ENCODE assay signal across 25 cellular contexts in the genomic region with DNA sequence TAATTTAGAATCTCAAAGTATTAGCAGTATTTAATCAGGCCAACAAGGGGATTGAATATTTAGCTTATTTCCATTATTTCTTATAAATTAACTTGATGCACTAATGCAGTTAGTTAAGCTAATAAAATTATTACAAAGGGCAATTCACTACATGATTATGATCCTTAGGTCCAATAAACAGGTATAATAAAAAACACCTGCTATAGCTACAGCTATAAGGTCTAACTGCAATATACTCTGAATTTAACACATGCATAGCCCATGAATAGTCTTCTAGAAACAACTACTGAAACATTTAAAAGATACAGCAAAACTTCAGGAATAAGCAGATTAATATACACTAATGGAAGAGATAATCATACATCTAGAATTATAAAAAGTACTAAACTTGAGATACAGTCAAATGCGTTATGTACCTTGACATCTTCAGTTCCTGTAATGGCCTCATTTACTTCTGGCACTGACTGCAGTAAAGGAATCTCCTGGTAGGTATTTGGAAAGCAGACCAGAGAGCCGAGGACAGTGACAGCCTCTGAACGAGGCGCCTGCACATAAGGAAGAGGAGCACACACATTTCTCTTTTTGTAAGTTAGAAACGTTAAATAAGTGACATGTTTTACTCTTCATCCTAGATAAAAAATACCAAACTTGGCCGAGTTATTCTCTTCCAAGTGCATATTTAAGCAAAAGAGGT.
"Had no signal": no experiment of that assay in that cellular context is flagged by ENCODE, and none has a peak within 500 bp of the region (broad histone marks: within the 10 kb centered on the region; RNA-seq: fewer than 3 reads in every experiment).

No MANE protein-coding gene starts in this region.

- H3K9me3 ChIP-seq: ascending aorta, breast epithelium, colonic mucosa, esophagus squamous epithelium, gastroesophageal sphincter had no signal

- ATAC-seq: activated CD4-positive, alpha-beta T cell treated with anti-CD3 and anti-CD28 coated beads for 36 hours; activated naive CD4-positive, alpha-beta T cell treated with anti-CD3 and anti-CD28 coated beads, Interleukin-2, amount 50 U/mL, for 72 hours; activated T-cell treated with anti-CD3 and anti-CD28 coated beads, Interleukin-2, amount 50 U/mL, for 72 hours; gastroesophageal sphincter had no signal

- H3K4me1 ChIP-seq: ascending aorta, breast epithelium, esophagus squamous epithelium, gastroesophageal sphincter had no signal

- DNase-seq: activated CD4-positive, alpha-beta memory T cell treated with anti-CD3 and anti-CD28 coated beads, Interleukin-2, amount 10 ng/mL, durations not matched to agents 7 days and 5 days; activated CD4-positive, alpha-beta T cell treated with anti-CD3 and anti-CD28 coated beads for 36 hours; activated CD4-positive, alpha-beta T cell treated with anti-CD3 and anti-CD28 coated beads, Interleukin-2, amount 10 ng/mL, durations not matched to agents 7 days and 5 days; activated CD4-positive, alpha-beta T cell treated with anti-CD3 and anti-CD28 coated beads, Interleukin-2, amount 50 U/mL, for 4 hours; activated CD4-positive, CD25-positive, alpha-beta regulatory T cell; activated CD4-positive, CD25-positive, alpha-beta regulatory T cell treated with anti-CD3 and anti-CD28 coated beads, Interleukin-2, amount 50 U/mL, for 72 hours; activated CD8-positive, alpha-beta memory T cell treated with anti-CD3 and anti-CD28 coated beads, Interleukin-2, amount 50 U/mL, for 48 hours; activated gamma-delta T cell; activated naive CD4-positive, alpha-beta T cell; activated naive CD4-positive, alpha-beta T cell treated with anti-CD3 and anti-CD28 coated beads, Interleukin-2, amount 10 ng/mL, durations not matched to agents 7 days and 5 days; activated naive CD8-positive, alpha-beta T cell treated with anti-CD3 and anti-CD28 coated beads, Interleukin-2, amount 10 ng/mL, durations not matched to agents 7 days and 5 days; activated T-cell treated with anti-CD3 and anti-CD28 coated beads for 4 hours; activated T-cell treated with anti-CD3 and anti-CD28 coated beads, Interleukin-2, amount 50 U/mL, for 24 hours; activated T-cell treated with anti-CD3 and anti-CD28 coated beads, Interleukin-2, amount 50 U/mL, for 72 hours; central memory CD4-positive, alpha-beta T cell; colonic mucosa; effector CD8-positive, alpha-beta T cell; esophagus squamous epithelium; foreskin melanocyte; T-helper 2 cell had no signal

- H3K4me3 ChIP-seq: ascending aorta, breast epithelium, cardiac muscle cell, colonic mucosa, esophagus squamous epithelium, gastroesophageal sphincter had no signal

- H3K36me3 ChIP-seq: breast epithelium, cardiac muscle cell had no signal
